ENCODE assay signal across 8 cellular contexts in the genomic region with DNA sequence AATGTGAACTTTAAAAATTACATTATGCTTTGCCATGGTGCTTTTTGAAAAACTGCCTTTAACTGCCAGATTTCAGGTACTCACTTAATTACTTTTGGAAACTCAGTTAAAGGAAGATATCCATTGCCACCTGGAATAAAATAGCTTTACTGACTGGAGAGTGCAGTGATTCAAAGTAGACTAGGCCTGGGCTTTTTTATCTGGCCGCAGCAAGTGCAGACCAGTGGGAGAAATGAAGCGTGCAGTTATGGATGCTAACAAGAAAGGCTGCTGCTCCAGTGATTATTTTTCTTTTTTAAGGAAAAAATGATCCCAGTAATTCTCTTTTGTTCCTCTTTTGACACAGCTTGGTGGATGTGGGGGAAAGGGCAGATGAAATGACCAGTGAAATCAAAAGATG. TPM values are rescaled to one million over a fixed set of nuclear protein-coding genes. Genes with fewer than 3 reads are reported as not detected.
DNase-seq lines count a peak whose midpoint lies in the region; ATAC-seq and TF ChIP-seq lines count a peak whose summit lies in the region.

No MANE protein-coding gene starts in this region.

- H3K4me1 Mint-ChIP-seq in CD4-positive, alpha-beta memory T cell: peaks cover 48 to 82% (median 58%) of the 10 kb centered on the region in 4 donors
- peaks cover 56% of the 10 kb centered on the region for H3K4me1 Mint-ChIP-seq in osteocyte (ENCODE audit: unreplicated experiment)

- no peaks in the 10 kb centered on the region for H3K27me3 ChIP-seq in CD4-positive, alpha-beta memory T cell (ENCODE audit: insufficient read depth, low read length)
- no peaks in the 10 kb centered on the region for H3K27me3 ChIP-seq in Peyer's patch

- peak overlapping the region in 1 of 2 donors; percentile 90 for H3K4me3 ChIP-seq in CD4-positive, alpha-beta memory T cell (ENCODE audit: low read length in 2 of 2)
- H3K4me3 ChIP-seq in Peyer's patch: peak overlapping the region; percentile 46 to 75 (median 72)

- H3K9me3 Mint-ChIP-seq in CD4-positive, alpha-beta memory T cell: no peaks in the 10 kb centered on the region
- no peaks in the 10 kb centered on the region for H3K9me3 Mint-ChIP-seq in osteocyte (ENCODE audit: unreplicated experiment)

- TF ChIP-seq POLR2A in Peyer's patch (IDR thresholded peaks at IDR 0.05): no peak

- peaks cover 45% of the 10 kb centered on the region for H3K4me1 ChIP-seq in CD4-positive, alpha-beta memory T cell (ENCODE audit: insufficient read depth, low read length)
- peaks cover 4 to 74% (median 11%) of the 10 kb centered on the region in 4 donors for H3K4me1 ChIP-seq in Peyer's patch

- no peaks in the 10 kb centered on the region for H3K27me3 Mint-ChIP-seq in CD4-positive, alpha-beta memory T cell
- no peaks in the 10 kb centered on the region for H3K27me3 Mint-ChIP-seq in osteocyte (ENCODE audit: unreplicated experiment)

- peaks cover 0 to 8% of the 10 kb centered on the region in 2 donors for H3K36me3 Mint-ChIP-seq in CD4-positive, alpha-beta memory T cell
- no peaks in the 10 kb centered on the region for H3K36me3 Mint-ChIP-seq in osteocyte (ENCODE audit: unreplicated experiment)

- DNase-seq in CD4-positive, alpha-beta memory T cell: no peak
- DNase-seq in Peyer's patch (no peak), epithelial cell of prostate (ENCODE audit: low read depth, low spot score) (no peak), osteocyte (ENCODE audit: extremely low spot score, unreplicated experiment) (no peak), SHP77 (lab: John Stamatoyannopoulos, UW) (no peak), dermis blood vessel endothelial cell (no peak), LoVo (ENCODE audit: low spot score) (no peak)

- peak overlapping the region; percentile 84 for H3K27ac ChIP-seq in CD4-positive, alpha-beta memory T cell (ENCODE audit: low read depth, low read length)
- peak overlapping the region; percentile 85 to 98 (median 92) for H3K27ac ChIP-seq in Peyer's patch
- peak overlapping the region; percentile 87 for H3K27ac ChIP-seq in epithelial cell of prostate

- TF ChIP-seq CTCF in Peyer's patch (IDR thresholded peaks at IDR 0.05) (no peak), osteocyte (IDR thresholded peaks at IDR 0.05) (no peak)

- CTCF ChIA-PET in CD4-positive, alpha-beta memory T cell (lab: Charles Lee; ENCODE audit: partially characterized antibody): interaction anchor here (1.1 to 4.9 kb wide), 5 partner anchors 29 to 166 kb away, joined by 3 to 31 read pairs (median 6); no protein-coding TSS in a partner anchor

- H3K4me3 Mint-ChIP-seq in CD4-positive, alpha-beta memory T cell: peak overlapping the region; percentile 89 to 95 (median 92)
- H3K4me3 Mint-ChIP-seq in osteocyte (ENCODE audit: unreplicated experiment): peak overlapping the region; percentile 97

- POLR2A ChIA-PET in CD4-positive, alpha-beta memory T cell (lab: Charles Lee; ENCODE audit: partially characterized antibody): interaction anchor here (1.1 to 3.1 kb wide), 5 partner anchors 12 to 488 kb away, joined by 3 to 24 read pairs (median 7); partner anchors contain the start of genes NUP54, STBD1 and USO1

- H3K36me3 ChIP-seq in CD4-positive, alpha-beta memory T cell (ENCODE audit: insufficient read depth, low read length): no peaks in the 10 kb centered on the region
- peaks cover 0 to 3% (median 0%) of the 10 kb centered on the region in 3 donors for H3K36me3 ChIP-seq in Peyer's patch

- no peak for ATAC-seq in HG02852 (IDR thresholded peaks at IDR 0.05; ENCODE audit: unreplicated experiment)

- no peaks in the 10 kb centered on the region for H3K9me3 ChIP-seq in CD4-positive, alpha-beta memory T cell (ENCODE audit: control insufficient read depth in 1 of 2, low read length in 2 of 2)
- no peaks in the 10 kb centered on the region for H3K9me3 ChIP-seq in Peyer's patch

- peak overlapping the region; percentile 92 to 98 (median 97) for H3K27ac Mint-ChIP-seq in CD4-positive, alpha-beta memory T cell
- peak overlapping the region; percentile 98 for H3K27ac Mint-ChIP-seq in osteocyte (ENCODE audit: unreplicated experiment)

- intact Hi-C loops in CD4-positive, alpha-beta memory T cell (cut with micrococcal nuclease): loop anchor here (2.0 to 5.0 kb wide), 5 partner anchors 32 to 944 kb away; partner anchors contain the start of genes CCNG2, CCNI, RCHY1 and STBD1

RNA-seq across cellular contexts. Expression of gene SCARB2, which starts 1.3 kb away (rescaled TPM):
- 10 to 100 TPM; 23.3 to 23.5 TPM for total RNA-seq in CD4-positive, alpha-beta memory T cell
- polyA plus RNA-seq in CD4-positive, alpha-beta memory T cell: 10 to 100 TPM; 10.2 to 15.7 TPM
- total RNA-seq in Peyer's patch (100 to 1,000 TPM in 3 of 4 donors, 10 to 100 TPM in 1; 40.4 to 225 (median 170) TPM), osteocyte (179 and 187 TPM in 2 replicates), dermis blood vessel endothelial cell (194 and 214 TPM in 2 replicates)

RNA-seq across cellular contexts. Expression of gene FAM47E, which starts 39.2 kb away (rescaled TPM):
- under 1 TPM in 1 of 2 experiments, not detected in 1; 0.64 TPM for total RNA-seq in CD4-positive, alpha-beta memory T cell
- under 1 TPM in 1 of 2 donors, not detected in 1; 0.18 TPM for polyA plus RNA-seq in CD4-positive, alpha-beta memory T cell
- total RNA-seq in Peyer's patch: 10 to 100 TPM in 1 of 4 donors, 1 to 10 TPM in 2, under 1 TPM in 1; 0.83 to 13.9 (median 7.6) TPM
- 0.55 and 0.70 TPM in 2 replicates for total RNA-seq in osteocyte
- total RNA-seq in dermis blood vessel endothelial cell: 0.14 and 0.17 TPM in 2 replicates
